8 cellular contexts compared by ENCODE assay signal in genomic region chr3:81419196-81419595, GRCh38.
A peak's percentile ranks its signal among the peaks of the same experiment; 100 is the strongest.
DNase-seq lines count a peak whose midpoint lies in the region; ATAC-seq, FAIRE-seq and TF ChIP-seq lines count a peak whose summit lies in the region.

No MANE protein-coding gene starts in this region.

- no peak overlapping the region for H2BK120ac ChIP-seq in mesenchymal stem cell (ENCODE audit: low read depth, low read length)

- no peaks in the 10 kb centered on the region for H3K27me3 ChIP-seq in mesenchymal stem cell (ENCODE audit: control insufficient read depth in 1 of 2, insufficient read depth in 1 of 2, low read length in 2 of 2)

- H4K91ac ChIP-seq in mesenchymal stem cell (ENCODE audit: low read length) = no peak overlapping the region

- H2AFZ ChIP-seq in mesenchymal stem cell (ENCODE audit: low read depth, low read length) = no peak overlapping the region

- H3K9me3 Mint-ChIP-seq in stimulated activated naive CD8-positive, alpha-beta T cell treated with anti-CD3 and anti-CD28 coated beads, Interleukin-15, amount 100 ng/mL, for 72 hours = no peaks in the 10 kb centered on the region

- no peak overlapping the region for H3K27ac ChIP-seq in mesenchymal stem cell (ENCODE audit: low read length, poor library complexity, severe bottlenecking)

- no peak for TF ChIP-seq EP300 in Ishikawa (IDR thresholded peaks at IDR 0.05; ENCODE audit: borderline replicate concordance)

- H3K9me3 ChIP-seq in mesenchymal stem cell (ENCODE audit: control insufficient read depth, low read length) = no peaks in the 10 kb centered on the region

- no peak overlapping the region for H3K4me3 Mint-ChIP-seq in stimulated activated naive CD8-positive, alpha-beta T cell treated with anti-CD3 and anti-CD28 coated beads, Interleukin-15, amount 100 ng/mL, for 72 hours

- H3K4me1 ChIP-seq in mesenchymal stem cell (ENCODE audit: control insufficient read depth, insufficient read depth, low read depth, low read length) = no peaks in the 10 kb centered on the region

- FAIRE-seq in GM12891 (lab: Jason Lieb, UNC) = no peak

- H3K4me1 Mint-ChIP-seq in stimulated activated naive CD8-positive, alpha-beta T cell treated with anti-CD3 and anti-CD28 coated beads, Interleukin-15, amount 100 ng/mL, for 72 hours = no peaks in the 10 kb centered on the region

- H2BK15ac ChIP-seq in mesenchymal stem cell (ENCODE audit: low read depth, poor library complexity, severe bottlenecking) = no peak overlapping the region

- no peak overlapping the region for H3K4ac ChIP-seq in mesenchymal stem cell (ENCODE audit: low read depth in 1 of 2, low read length in 2 of 2)

- no peaks in the 10 kb centered on the region for H3K27me3 Mint-ChIP-seq in stimulated activated naive CD8-positive, alpha-beta T cell treated with anti-CD3 and anti-CD28 coated beads, Interleukin-15, amount 100 ng/mL, for 72 hours

- no peak overlapping the region for H4K8ac ChIP-seq in mesenchymal stem cell (ENCODE audit: low read length)

- H3K27ac Mint-ChIP-seq in stimulated activated naive CD8-positive, alpha-beta T cell treated with anti-CD3 and anti-CD28 coated beads, Interleukin-15, amount 100 ng/mL, for 72 hours = no peak overlapping the region

- in situ Hi-C loops in astrocyte of the spinal cord (cut with HindIII; ENCODE audit: low sequenced_read_pairs) = no loop called here

- H3K36me3 ChIP-seq in mesenchymal stem cell (ENCODE audit: control insufficient read depth in 1 of 2, insufficient read depth in 2 of 2, low read depth in 1 of 2, low read length in 2 of 2) = no peaks in the 10 kb centered on the region

- no peak overlapping the region for H3K18ac ChIP-seq in mesenchymal stem cell (ENCODE audit: low read depth in 1 of 2, low read length in 2 of 2)

- H3K79me1 ChIP-seq in mesenchymal stem cell (replicated peaks; ENCODE audit: low read length, poor library complexity, severe bottlenecking) = no peaks in the 10 kb centered on the region

- no peak overlapping the region for H3K23ac ChIP-seq in mesenchymal stem cell (ENCODE audit: low read length in 2 of 2)

- no peak overlapping the region for H2BK5ac ChIP-seq in mesenchymal stem cell (ENCODE audit: low read depth, low read length, poor library complexity, severe bottlenecking)

- WGBS in mesenchymal stem cell = 88% methylated on average over 1 of the region's 1 CpG

- TF ChIP-seq CTCF in GM12865 (IDR thresholded peaks at IDR 0.05; ENCODE audit: insufficient read depth, low read depth, low read length, missing control alignments) = peak; percentile 22
- TF ChIP-seq CTCF in astrocyte of the spinal cord (IDR thresholded peaks at IDR 0.05; ENCODE audit: low read depth, low read length) = peak; percentile 49

- no peak overlapping the region for H3K14ac ChIP-seq in mesenchymal stem cell (ENCODE audit: low read length in 2 of 2)

- no peak for TF ChIP-seq POLR2A in GM12891 (IDR thresholded peaks at IDR 0.05; ENCODE audit: low read depth, low read length)

- no peak overlapping the region for H2AK5ac ChIP-seq in mesenchymal stem cell (ENCODE audit: low read length, severe bottlenecking)

- H3K4me2 ChIP-seq in mesenchymal stem cell (ENCODE audit: low read length, poor library complexity, severe bottlenecking) = no peak overlapping the region

- H3K4me3 ChIP-seq in GM12865 (ENCODE audit: low read depth, low read length) (no peak overlapping the region), astrocyte of the spinal cord (ENCODE audit: low read depth, low read length) (no peak overlapping the region), mesenchymal stem cell (ENCODE audit: insufficient read depth in 1 of 2, low read depth in 1 of 2, low read length in 2 of 2) (no peak overlapping the region)

- no peak for ATAC-seq in stimulated activated naive CD8-positive, alpha-beta T cell treated with anti-CD3 and anti-CD28 coated beads, Interleukin-15, amount 100 ng/mL, for 72 hours

- TF ChIP-seq RAD21 in Ishikawa (IDR thresholded peaks at IDR 0.05; ENCODE audit: low read depth) = peak; percentile 53

- DNase-seq in GM12865 (ENCODE audit: low read depth) (no peak), astrocyte of the spinal cord (ENCODE audit: low read depth, low spot score) (peak; percentile 39), mesenchymal stem cell (peak; percentile 3), NCI-H1436 (lab: John Stamatoyannopoulos, UW) (no peak), GM12891 (ENCODE audit: insufficient read length, low spot score) (no peak)
- no peak for DNase-seq in stimulated activated naive CD8-positive, alpha-beta T cell treated with anti-CD3 and anti-CD28 coated beads, Interleukin-15, amount 100 ng/mL, for 72 hours
- DNase-seq in activated CD4-positive, alpha-beta T cell treated with anti-CD3 and anti-CD28 coated beads, Interleukin-2, amount 50 U/mL, for 1 hour = no peak

- no peak overlapping the region for H3K9ac ChIP-seq in mesenchymal stem cell (ENCODE audit: low read length)

- no peak overlapping the region for H2BK12ac ChIP-seq in mesenchymal stem cell (ENCODE audit: low read length in 2 of 2)

TF ChIP-seq in Ishikawa, 13 proteins besides CTCF, POLR2A, EP300 and RAD21:
- no peak for TF ChIP-seq MAX (IDR thresholded peaks at IDR 0.05)
- TF ChIP-seq TAF1 (IDR thresholded peaks at IDR 0.05; ENCODE audit: low read depth) = no peak
- TF ChIP-seq YY1 (IDR thresholded peaks at IDR 0.05; ENCODE audit: low read depth) = no peak
- TF ChIP-seq CEBPB (IDR thresholded peaks at IDR 0.05) = no peak

TF ChIP-seq in GM12891, 5 proteins besides CTCF, POLR2A, EP300 and RAD21:
- TF ChIP-seq POLR2AphosphoS5 (IDR thresholded peaks at IDR 0.05; ENCODE audit: low read depth, low read length) = no peak
- no peak for TF ChIP-seq POU2F2 (IDR thresholded peaks at IDR 0.05; ENCODE audit: low read depth, low read length)
- TF ChIP-seq SPI1 (IDR thresholded peaks at IDR 0.05; ENCODE audit: low read depth, low read length) = no peak
- no peak for TF ChIP-seq PAX5 (IDR thresholded peaks at IDR 0.05; ENCODE audit: insufficient read depth, low read length, severe bottlenecking)
- TF ChIP-seq TAF1 (IDR thresholded peaks at IDR 0.05; ENCODE audit: low read depth, low read length) = no peak

Comparison
In these comparisons a context has a peak if more than half of its experiments do, and no peak if none do; other contexts are left out.
1. DNase-seq: peak in astrocyte of the spinal cord (single experiment) and mesenchymal stem cell (single experiment); none in GM12865 (single experiment), NCI-H1436 (single experiment), stimulated activated naive CD8-positive, alpha-beta T cell treated with anti-CD3 and anti-CD28 coated beads, Interleukin-15, amount 100 ng/mL, for 72 hours (0 of 2), GM12891 (single experiment) and activated CD4-positive, alpha-beta T cell treated with anti-CD3 and anti-CD28 coated beads, Interleukin-2, amount 50 U/mL, for 1 hour (single experiment).